In the genomic region with DNA sequence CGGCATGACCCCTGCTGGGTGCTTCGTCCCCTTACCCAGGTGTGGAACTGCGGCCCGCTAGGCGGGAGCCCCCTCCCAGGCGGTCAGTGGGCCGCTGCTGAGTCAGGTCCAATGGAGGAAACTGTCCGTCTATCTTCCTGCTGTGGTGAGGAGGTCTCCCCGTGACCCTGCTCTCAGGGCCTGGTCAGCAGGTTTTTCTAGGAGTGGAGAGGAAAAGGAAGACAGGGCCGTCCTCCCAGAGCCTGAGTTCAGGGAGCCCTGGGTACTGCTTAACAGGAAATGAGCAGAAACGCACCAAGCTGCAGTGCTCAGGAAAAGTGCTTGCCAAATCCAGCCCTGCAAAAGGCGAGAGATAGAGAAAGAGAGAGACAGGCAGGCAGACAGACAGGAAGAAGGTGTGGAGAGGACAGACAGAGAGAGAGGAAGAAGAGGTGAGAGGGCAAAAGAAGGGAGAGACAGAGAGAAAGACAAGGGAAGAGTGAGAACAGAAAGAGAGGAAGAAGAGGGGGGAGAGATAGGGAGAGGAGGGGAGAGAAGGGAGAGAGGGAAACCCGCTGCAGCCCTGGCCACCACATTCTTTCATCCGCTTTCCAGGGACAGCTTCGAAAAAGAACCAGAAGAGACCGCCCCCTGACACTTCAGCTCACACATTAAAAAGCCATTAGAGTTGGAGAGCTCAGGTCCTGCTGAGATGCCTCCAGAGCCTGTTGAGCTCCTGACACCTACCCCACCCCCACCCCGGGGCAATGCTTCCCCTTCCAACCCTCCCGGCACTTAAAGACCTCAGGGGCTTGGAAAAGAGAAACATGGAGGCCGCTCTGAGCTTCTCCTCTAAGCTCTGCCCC, we compare ENCODE assay signal across 8 cellular contexts. TPM values are rescaled to one million over a fixed set of nuclear protein-coding genes. Genes with fewer than 3 reads are reported as not detected.
A peak's percentile ranks its signal among the peaks of the same experiment; 100 is the strongest.
DNase-seq lines count a peak whose midpoint lies in the region; ATAC-seq and TF ChIP-seq lines count a peak whose summit lies in the region.

No MANE protein-coding gene starts in this region.

- peak overlapping the region; percentile 63 for H3K27ac Mint-ChIP-seq in activated T-helper 1 cell treated with anti-CD3 and anti-CD28 coated beads, Interleukin-12 subunit alpha, Interleukin-12 subunit beta, Interleukin-2, Interleukin-4 antibody, amounts not matched to agents 30 ng/mL and 10 ng/mL and 1 ng/mL, durations not matched to agents 14 hours and 24 hours and 36 hours

- POLR2A ChIA-PET in HEK293T (lab: Yijun Ruan, JAX), result interaction anchor here (1.0 to 1.2 kb wide), 3 partner anchors 27 to 47 kb away, joined by 3 to 4 read pairs (median 3); no protein-coding TSS in a partner anchor

- CTCF ChIA-PET in HEK293T (lab: Yijun Ruan, JAX), result interaction anchor here (1.0 kb wide), 1 partner anchor 38 kb away, joined by 4 read pairs; no protein-coding TSS in a partner anchor

- H3K4me3 ChIP-seq in right atrium auricular region, result peak overlapping the region in 1 of 2 donors; percentile 5

- ATAC-seq in sciatic nerve (peak; percentile 48), HG02763 (IDR thresholded peaks at IDR 0.05; ENCODE audit: unreplicated experiment) (no peak)

- no peaks in the 10 kb centered on the region for H3K9me3 ChIP-seq in right atrium auricular region

- H3K4me3 Mint-ChIP-seq in activated T-helper 1 cell treated with anti-CD3 and anti-CD28 coated beads, Interleukin-12 subunit alpha, Interleukin-12 subunit beta, Interleukin-2, Interleukin-4 antibody, amounts not matched to agents 30 ng/mL and 10 ng/mL and 1 ng/mL, durations not matched to agents 14 hours and 24 hours and 36 hours, result peak overlapping the region; percentile 19

- intact Hi-C loops in activated T-helper 1 cell treated with anti-CD3 and anti-CD28 coated beads, Interleukin-12 subunit alpha, Interleukin-12 subunit beta, Interleukin-2, Interleukin-4 antibody, amounts not matched to agents 30 ng/mL and 10 ng/mL and 1 ng/mL, durations not matched to agents 14 hours and 24 hours and 36 hours (cut with micrococcal nuclease), result no loop called here
- intact Hi-C loops in sciatic nerve (cut with DNase I), result no loop called here

- peaks cover 0 to 76% of the 10 kb centered on the region in 2 donors for H3K4me1 ChIP-seq in right atrium auricular region

- H3K27ac ChIP-seq in right atrium auricular region, result peak overlapping the region; percentile 65 to 84

- TF ChIP-seq CTCF in right atrium auricular region (IDR thresholded peaks at IDR 0.05), result no peak

- peak; percentile 34 for DNase-seq in HEK293T (ENCODE audit: extremely low spot score)
- DNase-seq in activated T-helper 1 cell treated with anti-CD3 and anti-CD28 coated beads, Interleukin-12 subunit alpha, Interleukin-12 subunit beta, Interleukin-2, Interleukin-4 antibody, amounts not matched to agents 30 ng/mL and 10 ng/mL and 1 ng/mL, durations not matched to agents 14 hours and 24 hours and 36 hours (ENCODE audit: low spot score), result no peak
- no peak for DNase-seq in right atrium auricular region (ENCODE audit: low spot score)
- no peak for DNase-seq in sciatic nerve (ENCODE audit: low spot score)
- DNase-seq in NAMALWA (ENCODE audit: low spot score), result no peak
- no peak for DNase-seq in NK-92 (lab: John Stamatoyannopoulos, UW; ENCODE audit: unreplicated experiment)
- DNase-seq in MV-4-11 (lab: John Stamatoyannopoulos, UW), result no peak

- H3K36me3 Mint-ChIP-seq in activated T-helper 1 cell treated with anti-CD3 and anti-CD28 coated beads, Interleukin-12 subunit alpha, Interleukin-12 subunit beta, Interleukin-2, Interleukin-4 antibody, amounts not matched to agents 30 ng/mL and 10 ng/mL and 1 ng/mL, durations not matched to agents 14 hours and 24 hours and 36 hours (ENCODE audit: low read depth), result peaks cover 23% of the 10 kb centered on the region

- no peaks in the 10 kb centered on the region for H3K36me3 ChIP-seq in right atrium auricular region

- H3K9me3 Mint-ChIP-seq in activated T-helper 1 cell treated with anti-CD3 and anti-CD28 coated beads, Interleukin-12 subunit alpha, Interleukin-12 subunit beta, Interleukin-2, Interleukin-4 antibody, amounts not matched to agents 30 ng/mL and 10 ng/mL and 1 ng/mL, durations not matched to agents 14 hours and 24 hours and 36 hours, result no peaks in the 10 kb centered on the region

- H3K27me3 Mint-ChIP-seq in activated T-helper 1 cell treated with anti-CD3 and anti-CD28 coated beads, Interleukin-12 subunit alpha, Interleukin-12 subunit beta, Interleukin-2, Interleukin-4 antibody, amounts not matched to agents 30 ng/mL and 10 ng/mL and 1 ng/mL, durations not matched to agents 14 hours and 24 hours and 36 hours (ENCODE audit: insufficient read depth), result no peaks in the 10 kb centered on the region

- H3K4me1 Mint-ChIP-seq in activated T-helper 1 cell treated with anti-CD3 and anti-CD28 coated beads, Interleukin-12 subunit alpha, Interleukin-12 subunit beta, Interleukin-2, Interleukin-4 antibody, amounts not matched to agents 30 ng/mL and 10 ng/mL and 1 ng/mL, durations not matched to agents 14 hours and 24 hours and 36 hours (ENCODE audit: low read depth), result peaks cover 27% of the 10 kb centered on the region

- no peaks in the 10 kb centered on the region for H3K27me3 ChIP-seq in right atrium auricular region

TF ChIP-seq in HEK293T, 16 proteins besides CTCF, POLR2A, EP300 and RAD21:
- TF ChIP-seq HDGF (IDR thresholded peaks at IDR 0.05; ENCODE audit: borderline replicate concordance) (no peak), FOXA1 (IDR thresholded peaks at IDR 0.05) (no peak), LEF1 (IDR thresholded peaks at IDR 0.05; ENCODE audit: borderline replicate concordance) (no peak), FOXM1 (IDR thresholded peaks at IDR 0.05; ENCODE audit: borderline replicate concordance) (no peak), TARDBP (IDR thresholded peaks at IDR 0.05) (no peak), ARNT (IDR thresholded peaks at IDR 0.05) (no peak), SP1 (IDR thresholded peaks at IDR 0.05) (no peak), CTBP1 (IDR thresholded peaks at IDR 0.05; ENCODE audit: borderline replicate concordance) (no peak), BHLHE40 (IDR thresholded peaks at IDR 0.05; ENCODE audit: borderline replicate concordance) (no peak), ZNF384 (IDR thresholded peaks at IDR 0.05) (no peak)

RNA-seq across cellular contexts. Expression of a gene that starts 10.1 kb away (rescaled TPM):
- 50.3 and 54.2 TPM in 2 replicates for total RNA-seq in activated T-helper 1 cell treated with anti-CD3 and anti-CD28 coated beads, Interleukin-12 subunit alpha, Interleukin-12 subunit beta, Interleukin-2, Interleukin-4 antibody, amounts not matched to agents 30 ng/mL and 10 ng/mL and 1 ng/mL, durations not matched to agents 14 hours and 24 hours and 36 hours
- total RNA-seq in right atrium auricular region, result 10 to 100 TPM; 17.5 to 31.9 TPM
- total RNA-seq in sciatic nerve, result 71.8 TPM

RNA-seq across cellular contexts. Expression of a gene that starts 12.2 kb away (rescaled TPM):
- 106 and 107 TPM in 2 replicates for total RNA-seq in activated T-helper 1 cell treated with anti-CD3 and anti-CD28 coated beads, Interleukin-12 subunit alpha, Interleukin-12 subunit beta, Interleukin-2, Interleukin-4 antibody, amounts not matched to agents 30 ng/mL and 10 ng/mL and 1 ng/mL, durations not matched to agents 14 hours and 24 hours and 36 hours
- total RNA-seq in right atrium auricular region, result 1 to 10 TPM; 2.6 to 5.0 TPM
- total RNA-seq in sciatic nerve, result 8.0 TPM

RNA-seq across cellular contexts. Expression of a gene that starts 46.9 kb away (rescaled TPM):
- 15.7 and 19.3 TPM in 2 replicates for total RNA-seq in activated T-helper 1 cell treated with anti-CD3 and anti-CD28 coated beads, Interleukin-12 subunit alpha, Interleukin-12 subunit beta, Interleukin-2, Interleukin-4 antibody, amounts not matched to agents 30 ng/mL and 10 ng/mL and 1 ng/mL, durations not matched to agents 14 hours and 24 hours and 36 hours
- 1 to 10 TPM; 6.2 to 7.3 TPM for total RNA-seq in right atrium auricular region
- total RNA-seq in sciatic nerve, result 13.1 TPM

RNA-seq across cellular contexts. Expression of a gene that starts 51.6 kb away (rescaled TPM):
- total RNA-seq in activated T-helper 1 cell treated with anti-CD3 and anti-CD28 coated beads, Interleukin-12 subunit alpha, Interleukin-12 subunit beta, Interleukin-2, Interleukin-4 antibody, amounts not matched to agents 30 ng/mL and 10 ng/mL and 1 ng/mL, durations not matched to agents 14 hours and 24 hours and 36 hours, result 12.9 and 15.0 TPM in 2 replicates
- total RNA-seq in right atrium auricular region (10 to 100 TPM in 1 of 2 donors, 1 to 10 TPM in 1; 4.8 to 11.8 TPM), sciatic nerve (3.7 TPM)

Comparison
In these comparisons a context has a peak if more than half of its experiments do, and no peak if none do; other contexts are left out.
1. RNA of a gene that starts 12.2 kb away (total RNA-seq): 106 to 107 TPM in activated T-helper 1 cell treated with anti-CD3 and anti-CD28 coated beads, Interleukin-12 subunit alpha, Interleukin-12 subunit beta, Interleukin-2, Interleukin-4 antibody, amounts not matched to agents 30 ng/mL and 10 ng/mL and 1 ng/mL, durations not matched to agents 14 hours and 24 hours and 36 hours; 8.0 TPM in sciatic nerve (single experiment) and 2.6 to 5.0 TPM in right atrium auricular region; every median in the first group is over 10 times any median in the second.